9 cellular contexts compared by ENCODE assay signal in genomic region chr1:203368624-203369451, GRCh38. TPM values are rescaled to one million over a fixed set of nuclear protein-coding genes. Genes with fewer than 3 reads are reported as not detected.
DNase-seq lines count a peak whose midpoint lies in the region; ATAC-seq, FAIRE-seq and TF ChIP-seq lines count a peak whose summit lies in the region.
"Had no signal": no experiment of that assay in that cellular context is flagged by ENCODE, and none has a peak within 500 bp of the region (broad histone marks: within the 10 kb centered on the region; RNA-seq: fewer than 3 reads in every experiment).

No MANE protein-coding gene starts in this region.

- no peaks in the 10 kb centered on the region for H3K79me2 ChIP-seq in neural progenitor cell (ENCODE audit: low read depth)

- no peak for ATAC-seq in GM19397 (IDR thresholded peaks at IDR 0.05; ENCODE audit: unreplicated experiment)

- H2AFZ ChIP-seq in neural progenitor cell (replicated peaks), result no peak overlapping the region

- CTCF ChIA-PET in BJ (lab: Yijun Ruan, JAX), result interaction anchor here (0.6 to 5.2 kb wide), 19 partner anchors 10 to 136 kb away, joined by 3 to 47 read pairs (median 5); partner anchors contain the start of genes FMOD, OPTC and PRELP

- H3K9me3 ChIP-seq in neural progenitor cell (ENCODE audit: low read depth), result no peaks in the 10 kb centered on the region

- H3K27me3 ChIP-seq in BJ (ENCODE audit: control insufficient read depth, insufficient read depth, low read length) (peaks cover 7% of the 10 kb centered on the region), neural progenitor cell (peaks cover 3% of the 10 kb centered on the region)

- no peaks in the 10 kb centered on the region for H3K9me3 Mint-ChIP-seq in neural progenitor cell

- H3K9ac ChIP-seq in neural progenitor cell, result no peak overlapping the region

- no peaks in the 10 kb centered on the region for H4K20me1 ChIP-seq in neural progenitor cell (ENCODE audit: low read depth)

- DNase-seq in BJ (ENCODE audit: low read depth) (peak; percentile 61), NCI-H1092 (lab: John Stamatoyannopoulos, UW) (peak; percentile 28), epithelial cell of esophagus (ENCODE audit: low read depth) (peak; percentile 93), neural progenitor cell (ENCODE audit: low spot score) (no peak), T-helper 2 cell (no peak), GM12892 (ENCODE audit: insufficient read length) (no peak), NCI-H2227 (lab: John Stamatoyannopoulos, UW; ENCODE audit: unreplicated experiment) (no peak)
- DNase-seq: NCI-H446 treated with DMSO at 0.1 percent for 48 hours had no signal

- POLR2A ChIA-PET in BJ (lab: Charles Lee), result interaction anchor here (0.6 kb wide), 1 partner anchor 98 kb away, joined by 4 read pairs; no protein-coding TSS in a partner anchor

- TF ChIP-seq POLR2A in GM12892 (IDR thresholded peaks at IDR 0.05; ENCODE audit: low read depth, low read length), result no peak

- peaks cover 8% of the 10 kb centered on the region for H3F3A ChIP-seq in neural progenitor cell (ENCODE audit: low read depth)

- H3K4me3 Mint-ChIP-seq in neural progenitor cell, result no peak overlapping the region

- H3K4me3 ChIP-seq in BJ (ENCODE audit: low read depth, low read length), result no peak overlapping the region
- H3K4me3 ChIP-seq in epithelial cell of esophagus (ENCODE audit: low read length), result no peak overlapping the region
- H3K4me3 ChIP-seq in neural progenitor cell, result no peak overlapping the region

- H3K36me3 ChIP-seq in BJ (ENCODE audit: control insufficient read depth, insufficient read depth, low read length) (no peaks in the 10 kb centered on the region), neural progenitor cell (no peaks in the 10 kb centered on the region)

- no peaks in the 10 kb centered on the region for H3K36me3 Mint-ChIP-seq in neural progenitor cell

- peaks cover 11% of the 10 kb centered on the region for H3K4me1 ChIP-seq in neural progenitor cell

- peak; percentile 59 for TF ChIP-seq CTCF in BJ (IDR thresholded peaks at IDR 0.05; ENCODE audit: insufficient read depth, low read depth, low read length)
- peak; percentile 67 for TF ChIP-seq CTCF in epithelial cell of esophagus (IDR thresholded peaks at IDR 0.05; ENCODE audit: insufficient read depth, low read depth, low read length, missing control alignments)
- TF ChIP-seq CTCF in neural progenitor cell (IDR thresholded peaks at IDR 0.05), result peak; percentile 10

- no peak overlapping the region for H3K27ac Mint-ChIP-seq in neural progenitor cell

- peaks cover 6% of the 10 kb centered on the region for H3K27me3 Mint-ChIP-seq in neural progenitor cell (ENCODE audit: insufficient read depth, low read depth)

- no peak for FAIRE-seq in GM12892 (lab: Jason Lieb, UNC)

- no peak overlapping the region for H3K27ac ChIP-seq in neural progenitor cell

- no peak overlapping the region for H3K4me2 ChIP-seq in neural progenitor cell

- H3K4me1 Mint-ChIP-seq in neural progenitor cell, result peaks cover 18% of the 10 kb centered on the region

RNA-seq across cellular contexts. Expression of gene FMOD, which starts 17.9 kb away (rescaled TPM):
- polyA plus RNA-seq in BJ (2011; rRNA removed), result 14.0 and 18.0 TPM in 2 replicates
- polyA minus RNA-seq in BJ (2011; rRNA and poly(A)+ RNA removed), result 1.8 and 2.3 TPM in 2 replicates
- 0.19 TPM in 1 of 2 replicates, not detected in the other for total RNA-seq in neural progenitor cell (ENCODE audit: low replicate concordance)
- polyA plus RNA-seq in GM12892 (2012; ENCODE audit: missing spikeins), result 0.13 TPM

Comparison
In these comparisons a context has a peak if more than half of its experiments do, and no peak if none do; other contexts are left out.
1. DNase-seq: peak in BJ (single experiment), NCI-H1092 (single experiment) and epithelial cell of esophagus (single experiment); none in neural progenitor cell (single experiment), T-helper 2 cell (0 of 5), GM12892 (single experiment) and NCI-H2227 (single experiment).
2. CTCF ChIP-seq: peak in every context shown above with its lines; median percentile 67 in epithelial cell of esophagus; 59 in BJ; 10 in neural progenitor cell.